Comparison of ENCODE assay signal across 19 cellular contexts in genomic region chr1:168585937-168586336, GRCh38. TPM values are rescaled to one million over a fixed set of nuclear protein-coding genes. Genes with fewer than 3 reads are reported as not detected.
A peak's percentile ranks its signal among the peaks of the same experiment; 100 is the strongest.
DNase-seq lines count a peak whose midpoint lies in the region; ATAC-seq and TF ChIP-seq lines count a peak whose summit lies in the region.
"Had no signal": no experiment of that assay in that cellular context is flagged by ENCODE, and none has a peak within 500 bp of the region (broad histone marks: within the 10 kb centered on the region; RNA-seq: fewer than 3 reads in every experiment).

No MANE protein-coding gene starts in this region.

- no peak overlapping the region for H3K4me2 ChIP-seq in GM23248 (ENCODE audit: unreplicated experiment)

- H3K9me2 ChIP-seq in GM23248 (ENCODE audit: insufficient read depth), result no peaks in the 10 kb centered on the region

- H3K27ac ChIP-seq in GM23248, result no peak overlapping the region
- peak overlapping the region; percentile 58 for H3K27ac ChIP-seq in caudate nucleus (ENCODE audit: low read depth, low read length)
- H3K27ac ChIP-seq in foreskin keratinocyte, result no peak overlapping the region

- no peak overlapping the region for H3K9ac ChIP-seq in GM23248

- 0 out of 2 replicates have a peak overlapping the region, but pooled peaks have one; percentile 42 for H2AFZ ChIP-seq in GM23248

- H3K4me3 ChIP-seq in GM23248, result no peak overlapping the region

- H4K20me1 ChIP-seq in GM23248 (ENCODE audit: insufficient read depth), result no peaks in the 10 kb centered on the region

- no peaks in the 10 kb centered on the region for H3K9me3 ChIP-seq in GM23248 (ENCODE audit: low read depth)
- H3K9me3 ChIP-seq: BE2C, Caco-2 had no signal

- DNase-seq in GM23248 (no peak), caudate nucleus (lab: John Stamatoyannopoulos, UW) (peak in 5 of 61 donors; percentile 3 to 27 (median 13)), foreskin keratinocyte (peak in 1 of 2 donors; percentile 15), putamen (ENCODE audit: low spot score) (peak; percentile 20), germinal center (ENCODE audit: low spot score) (no peak)
- DNase-seq: 8988T; BE2C; C1 segment of cervical spinal cord; Caco-2; CD4-positive, CD25-positive, alpha-beta regulatory T cell; CD8-positive, alpha-beta memory T cell; H9 had no signal

- H3K4me1 ChIP-seq in GM23248 (ENCODE audit: insufficient read depth) (peaks cover 33% of the 10 kb centered on the region), foreskin keratinocyte (no peaks in the 10 kb centered on the region)
- H3K4me1 ChIP-seq: BE2C, Caco-2 had no signal

- H3K79me2 ChIP-seq in GM23248 (ENCODE audit: insufficient read depth), result no peaks in the 10 kb centered on the region

- peak; percentile 38 for ATAC-seq in foreskin keratinocyte
- ATAC-seq in GM18868 (IDR thresholded peaks at IDR 0.05; ENCODE audit: unreplicated experiment), result no peak
- ATAC-seq in HG02973 (IDR thresholded peaks at IDR 0.05; ENCODE audit: unreplicated experiment), result no peak
- ATAC-seq in HG02588 (IDR thresholded peaks at IDR 0.05; ENCODE audit: unreplicated experiment), result no peak

- no peak for TF ChIP-seq CTCF in foreskin keratinocyte (conservative IDR thresholded peaks at IDR 0.05)

- no peaks in the 10 kb centered on the region for H3K27me3 ChIP-seq in GM23248 (replicated peaks; ENCODE audit: insufficient read depth)
- H3K27me3 ChIP-seq in foreskin keratinocyte, result no peaks in the 10 kb centered on the region
- H3K27me3 ChIP-seq: BE2C had no signal

- H3F3A ChIP-seq in GM23248 (ENCODE audit: insufficient read depth), result peaks cover 13% of the 10 kb centered on the region; the same call in 1 of the 2 replicates

- no peaks in the 10 kb centered on the region for H3K36me3 ChIP-seq in GM23248 (ENCODE audit: low read depth)
- H3K36me3 ChIP-seq: BE2C had no signal

- in situ Hi-C loops in GM23248 (cut with MboI), result loop anchor here (10.0 kb wide), 2 partner anchors 141 to 241 kb away; no protein-coding TSS in a partner anchor

- WGBS in GM23248 (ENCODE audit: low coverage in 1 of 2, low lambda C conversion rate in 2 of 2, missing lambda C conversion rate in 2 of 2), 2 experiments, result 96 to 100% methylated on average over 1 of the region's 1 CpG

RNA-seq across cellular contexts. Expression of gene XCL1, which starts 9.5 kb away (rescaled TPM):
- not detected in 2 replicates for total RNA-seq in GM23248 (2014; rRNA removed; shearing (Covaris generic))
- polyA plus RNA-seq in GM23248 (2016; fragmentation: Nextera tagmentation; extraction: Ambion mirVana) (not detected in 2 replicates), foreskin keratinocyte (not detected in 2 replicates)
- not detected in 2 replicates for total RNA-seq in foreskin keratinocyte
- total RNA-seq: A673; CD4-positive, CD25-positive, alpha-beta regulatory T cell; HT-29 had no signal
- polyA plus RNA-seq: AG04450; CD4-positive, CD25-positive, alpha-beta regulatory T cell had no signal

RNA-seq across cellular contexts. Expression of gene XCL2, which starts 42.1 kb away (rescaled TPM):
- not detected in 2 replicates for total RNA-seq in GM23248 (2014; rRNA removed; shearing (Covaris generic))
- not detected in 2 replicates for polyA plus RNA-seq in GM23248 (2016; fragmentation: Nextera tagmentation; extraction: Ambion mirVana)
- not detected in 2 replicates for total RNA-seq in foreskin keratinocyte
- polyA plus RNA-seq in foreskin keratinocyte, result not detected in 2 replicates
- total RNA-seq: A673; Caco-2; CD4-positive, CD25-positive, alpha-beta regulatory T cell; H1; H9; HT-29 had no signal
- polyA plus RNA-seq: AG04450, H1 had no signal
